29 cellular contexts compared by ENCODE assay signal in the genomic region with DNA sequence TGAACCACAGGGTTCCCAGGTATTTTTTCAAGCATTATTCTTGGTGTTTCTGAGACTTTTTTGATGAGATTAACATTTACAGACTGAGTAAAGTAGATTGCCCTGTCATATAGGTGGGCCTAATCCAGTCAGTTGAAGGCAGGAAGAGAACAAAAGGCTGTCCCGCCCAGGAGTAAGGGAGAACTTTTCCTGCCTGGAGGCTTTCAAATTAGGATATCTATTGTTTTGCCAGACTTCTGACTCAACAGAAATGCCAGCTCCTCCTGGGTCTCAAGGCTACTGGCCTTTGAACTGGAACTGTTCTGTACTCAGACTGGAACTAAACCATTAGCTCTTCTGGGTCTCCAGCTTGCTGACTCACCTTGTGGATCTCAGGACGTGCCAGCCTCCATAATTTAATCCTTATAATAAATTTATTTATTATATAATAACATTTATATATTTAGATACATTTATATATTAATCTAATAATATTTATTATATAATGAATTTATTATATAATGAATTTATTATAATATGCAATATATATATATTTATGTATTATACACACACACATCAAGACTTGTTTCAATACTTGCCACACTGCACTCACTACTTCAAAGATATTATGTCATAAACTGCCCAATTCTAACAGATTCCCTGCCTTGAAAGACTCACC.
DNase-seq lines count a peak whose midpoint lies in the region; ATAC-seq and TF ChIP-seq lines count a peak whose summit lies in the region.
"Had no signal": no experiment of that assay in that cellular context is flagged by ENCODE, and none has a peak within 500 bp of the region (broad histone marks: within the 10 kb centered on the region; RNA-seq: fewer than 3 reads in every experiment).

No MANE protein-coding gene starts in this region.

- peak; percentile 88 for ATAC-seq in WTC11
- ATAC-seq in GM19467 (IDR thresholded peaks at IDR 0.05; ENCODE audit: unreplicated experiment): no peak
- ATAC-seq: effector memory CD8-positive, alpha-beta T cell; pancreas had no signal

- CTCF ChIA-PET in WTC11 (lab: Charles Lee): interaction anchor here (0.6 to 1.0 kb wide), 2 partner anchors 19 to 876 kb away, joined by 3 read pairs; no protein-coding TSS in a partner anchor

- H3K4me3 Mint-ChIP-seq in WTC11 (no peak overlapping the region), osteocyte (ENCODE audit: unreplicated experiment) (no peak overlapping the region)
- H3K4me3 Mint-ChIP-seq: activated naive CD8-positive, alpha-beta T cell treated with anti-CD3 and anti-CD28 coated beads, Interleukin-2, amount 10 ng/mL, durations not matched to agents 7 days and 5 days; activated T-cell treated with anti-CD3 and anti-CD28 coated beads, Interleukin-2, amount 50 U/mL, for 24 hours; CD14-positive monocyte; effector memory CD8-positive, alpha-beta T cell; neural crest cell had no signal

- H3K27ac Mint-ChIP-seq in WTC11: no peak overlapping the region
- H3K27ac Mint-ChIP-seq in osteocyte (ENCODE audit: unreplicated experiment): no peak overlapping the region
- H3K27ac Mint-ChIP-seq: activated naive CD8-positive, alpha-beta T cell treated with anti-CD3 and anti-CD28 coated beads, Interleukin-2, amount 10 ng/mL, durations not matched to agents 7 days and 5 days; activated T-cell treated with anti-CD3 and anti-CD28 coated beads, Interleukin-2, amount 50 U/mL, for 24 hours; CD14-positive monocyte; effector memory CD8-positive, alpha-beta T cell had no signal

- no peaks in the 10 kb centered on the region for H3K36me3 Mint-ChIP-seq in WTC11
- H3K36me3 Mint-ChIP-seq in osteocyte (ENCODE audit: unreplicated experiment): no peaks in the 10 kb centered on the region
- H3K36me3 Mint-ChIP-seq: activated naive CD8-positive, alpha-beta T cell treated with anti-CD3 and anti-CD28 coated beads, Interleukin-2, amount 10 ng/mL, durations not matched to agents 7 days and 5 days; CD14-positive monocyte had no signal

- H3K4me1 Mint-ChIP-seq in WTC11 (peaks cover 13% of the 10 kb centered on the region), osteocyte (ENCODE audit: unreplicated experiment) (peaks cover 6% of the 10 kb centered on the region)
- H3K4me1 Mint-ChIP-seq: CD14-positive monocyte had no signal

- TF ChIP-seq CTCF in WTC11 (IDR thresholded peaks at IDR 0.05) (no peak), osteocyte (IDR thresholded peaks at IDR 0.05) (no peak)

- DNase-seq in DMS53 (lab: John Stamatoyannopoulos, UW) (peak; percentile 18), DMS53 treated with DMSO at 0.1 percent for 48 hours (lab: John Stamatoyannopoulos, UW; ENCODE audit: unreplicated experiment) (no peak), WTC11 (ENCODE audit: low spot score) (peak; percentile 13), iPS-NIHi7 (ENCODE audit: extremely low spot score) (peak; percentile 14), NAMALWA (ENCODE audit: low spot score) (no peak), osteocyte (ENCODE audit: extremely low spot score, unreplicated experiment) (no peak)
- no peak for DNase-seq in activated CD8-positive, alpha-beta memory T cell treated with anti-CD3 and anti-CD28 coated beads, Interleukin-2, amount 50 U/mL, for 48 hours
- DNase-seq: activated CD4-positive, alpha-beta T cell treated with anti-CD3 and anti-CD28 coated beads for 48 hours; activated gamma-delta T cell; activated naive CD8-positive, alpha-beta T cell treated with anti-CD3 and anti-CD28 coated beads, Interleukin-2, amount 10 ng/mL, durations not matched to agents 7 days and 5 days; activated T-cell treated with anti-CD3 and anti-CD28 coated beads, Interleukin-2, amount 50 U/mL, for 24 hours; caudate nucleus; cortex of kidney; effector memory CD8-positive, alpha-beta T cell; head of caudate nucleus; NCI-H1092; NCI-H1694 treated with DMSO at 0.1 percent for 48 hours; NCI-H446; NCI-H82; pancreas; retina; small intestine; stimulated activated naive CD4-positive, alpha-beta T cell; T1000; upper lobe of left lung; WERI-Rb-1 had no signal

- no peaks in the 10 kb centered on the region for H3K27me3 Mint-ChIP-seq in WTC11 (ENCODE audit: low read depth)
- no peaks in the 10 kb centered on the region for H3K27me3 Mint-ChIP-seq in osteocyte (ENCODE audit: unreplicated experiment)
- H3K27me3 Mint-ChIP-seq: activated naive CD8-positive, alpha-beta T cell treated with anti-CD3 and anti-CD28 coated beads, Interleukin-2, amount 10 ng/mL, durations not matched to agents 7 days and 5 days; activated T-cell treated with anti-CD3 and anti-CD28 coated beads, Interleukin-2, amount 50 U/mL, for 24 hours; effector memory CD8-positive, alpha-beta T cell had no signal

- no peaks in the 10 kb centered on the region for H3K9me3 Mint-ChIP-seq in WTC11
- H3K9me3 Mint-ChIP-seq in osteocyte (ENCODE audit: unreplicated experiment): no peaks in the 10 kb centered on the region
- H3K9me3 Mint-ChIP-seq: activated T-cell treated with anti-CD3 and anti-CD28 coated beads, Interleukin-2, amount 50 U/mL, for 24 hours; effector memory CD8-positive, alpha-beta T cell; neural crest cell had no signal

- POLR2A ChIA-PET in WTC11 (lab: Charles Lee): no interaction called here

TF ChIP-seq in WTC11, 78 proteins besides CTCF, POLR2A, EP300 and RAD21:
- TF ChIP-seq TEAD4 (CRISPR knock-in tag; IDR thresholded peaks at IDR 0.05) (no peak), HMGA2 (CRISPR knock-in tag; IDR thresholded peaks at IDR 0.05) (peak; percentile 98), ETV6 (CRISPR knock-in tag; IDR thresholded peaks at IDR 0.05) (no peak), GTF2I (CRISPR knock-in tag; conservative IDR thresholded peaks at IDR 0.05) (peak; percentile 39; the same call in 1 of the 2 replicates), ZNF121 (CRISPR knock-in tag; IDR thresholded peaks at IDR 0.05) (peak; percentile 93), EMX1 (CRISPR knock-in tag; IDR thresholded peaks at IDR 0.05) (no peak), PRRX2 (CRISPR knock-in tag; IDR thresholded peaks at IDR 0.05) (no peak), ESRRA (CRISPR knock-in tag; IDR thresholded peaks at IDR 0.05; ENCODE audit: borderline replicate concordance) (no peak)
- TF ChIP-seq, protein P1, sequence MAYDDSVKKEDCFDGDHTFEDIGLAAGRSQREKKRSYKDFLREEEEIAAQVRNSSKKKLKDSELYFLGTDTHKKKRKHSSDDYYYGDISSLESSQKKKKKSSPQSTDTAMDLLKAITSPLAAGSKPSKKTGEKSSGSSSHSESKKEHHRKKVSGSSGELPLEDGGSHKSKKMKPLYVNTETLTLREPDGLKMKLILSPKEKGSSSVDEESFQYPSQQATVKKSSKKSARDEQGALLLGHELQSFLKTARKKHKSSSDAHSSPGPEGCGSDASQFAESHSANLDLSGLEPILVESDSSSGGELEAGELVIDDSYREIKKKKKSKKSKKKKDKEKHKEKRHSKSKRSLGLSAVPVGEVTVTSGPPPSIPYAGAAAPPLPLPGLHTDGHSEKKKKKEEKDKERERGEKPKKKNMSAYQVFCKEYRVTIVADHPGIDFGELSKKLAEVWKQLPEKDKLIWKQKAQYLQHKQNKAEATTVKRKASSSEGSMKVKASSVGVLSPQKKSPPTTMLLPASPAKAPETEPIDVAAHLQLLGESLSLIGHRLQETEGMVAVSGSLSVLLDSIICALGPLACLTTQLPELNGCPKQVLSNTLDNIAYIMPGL (CRISPR knock-in tag; IDR thresholded peaks at IDR 0.05): no peak
- TF ChIP-seq, protein P2, sequence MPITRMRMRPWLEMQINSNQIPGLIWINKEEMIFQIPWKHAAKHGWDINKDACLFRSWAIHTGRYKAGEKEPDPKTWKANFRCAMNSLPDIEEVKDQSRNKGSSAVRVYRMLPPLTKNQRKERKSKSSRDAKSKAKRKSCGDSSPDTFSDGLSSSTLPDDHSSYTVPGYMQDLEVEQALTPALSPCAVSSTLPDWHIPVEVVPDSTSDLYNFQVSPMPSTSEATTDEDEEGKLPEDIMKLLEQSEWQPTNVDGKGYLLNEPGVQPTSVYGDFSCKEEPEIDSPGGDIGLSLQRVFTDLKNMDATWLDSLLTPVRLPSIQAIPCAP (CRISPR knock-in tag; IDR thresholded peaks at IDR 0.05): no peak
- TF ChIP-seq, protein P3, sequence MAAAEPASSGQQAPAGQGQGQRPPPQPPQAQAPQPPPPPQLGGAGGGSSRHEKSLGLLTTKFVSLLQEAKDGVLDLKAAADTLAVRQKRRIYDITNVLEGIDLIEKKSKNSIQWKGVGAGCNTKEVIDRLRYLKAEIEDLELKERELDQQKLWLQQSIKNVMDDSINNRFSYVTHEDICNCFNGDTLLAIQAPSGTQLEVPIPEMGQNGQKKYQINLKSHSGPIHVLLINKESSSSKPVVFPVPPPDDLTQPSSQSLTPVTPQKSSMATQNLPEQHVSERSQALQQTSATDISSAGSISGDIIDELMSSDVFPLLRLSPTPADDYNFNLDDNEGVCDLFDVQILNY (CRISPR knock-in tag; IDR thresholded peaks at IDR 0.05): no peak
- TF ChIP-seq, protein P4, sequence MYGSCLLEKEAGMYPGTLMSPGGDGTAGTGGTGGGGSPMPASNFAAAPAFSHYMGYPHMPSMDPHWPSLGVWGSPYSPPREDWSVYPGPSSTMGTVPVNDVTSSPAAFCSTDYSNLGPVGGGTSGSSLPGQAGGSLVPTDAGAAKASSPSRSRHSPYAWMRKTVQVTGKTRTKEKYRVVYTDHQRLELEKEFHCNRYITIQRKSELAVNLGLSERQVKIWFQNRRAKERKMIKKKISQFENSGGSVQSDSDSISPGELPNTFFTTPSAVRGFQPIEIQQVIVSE (CRISPR knock-in tag; IDR thresholded peaks at IDR 0.05; ENCODE audit: borderline replicate concordance): no peak

Comparison
In these comparisons a context has a peak if more than half of its experiments do, and no peak if none do; other contexts are left out.
1. DNase-seq: peak in DMS53 (single experiment), WTC11 (single experiment) and iPS-NIHi7 (single experiment); none in DMS53 treated with DMSO at 0.1 percent for 48 hours (single experiment), NAMALWA (single experiment), osteocyte (single experiment) and activated CD8-positive, alpha-beta memory T cell treated with anti-CD3 and anti-CD28 coated beads, Interleukin-2, amount 50 U/mL, for 48 hours (single experiment).